Comparison of ENCODE assay signal across 13 cellular contexts in genomic region chr15:51046799-51047449, GRCh38. TPM values are rescaled to one million over a fixed set of nuclear protein-coding genes. Genes with fewer than 3 reads are reported as not detected.
DNase-seq lines count a peak whose midpoint lies in the region; ATAC-seq lines count a peak whose summit lies in the region.
"Had no signal": no experiment of that assay in that cellular context is flagged by ENCODE, and none has a peak within 500 bp of the region (broad histone marks: within the 10 kb centered on the region; RNA-seq: fewer than 3 reads in every experiment).

No MANE protein-coding gene starts in this region.

- peak; percentile 18 for DNase-seq in HuH-7 (ENCODE audit: low spot score)
- DNase-seq in cerebellar cortex (ENCODE audit: low spot score), result peak; percentile 2
- DNase-seq in left lobe of liver (ENCODE audit: low spot score), result peak; percentile 80
- peak; percentile 32 for DNase-seq in superior temporal gyrus (ENCODE audit: extremely low spot score)
- DNase-seq in NCI-H128 (lab: John Stamatoyannopoulos, UW; ENCODE audit: unreplicated experiment), result no peak
- no peak for DNase-seq in NCI-H1105 (lab: John Stamatoyannopoulos, UW)
- DNase-seq in NCI-H1105 treated with DMSO at 0.1 percent for 48 hours (lab: John Stamatoyannopoulos, UW), result no peak
- DNase-seq: COR-L47, NCI-H1436, NCI-H526 treated with DMSO at 0.1 percent for 48 hours, retina, SIG-M5 had no signal

- peak; percentile 89 for ATAC-seq in left lobe of liver
- ATAC-seq: GM23338 had no signal

RNA-seq across cellular contexts. Expression of gene TNFAIP8L3, which starts 47.8 kb away (rescaled TPM):
- 1.1 TPM for total RNA-seq in left lobe of liver

Comparison
In these comparisons a context has a peak if more than half of its experiments do, and no peak if none do; other contexts are left out.
1. DNase-seq: peak in HuH-7 (single experiment), cerebellar cortex (single experiment), left lobe of liver (single experiment) and superior temporal gyrus (single experiment); none in NCI-H128 (single experiment), NCI-H1105 (single experiment) and NCI-H1105 treated with DMSO at 0.1 percent for 48 hours (single experiment).